Comparison of ENCODE assay signal across 1 cellular context in the genomic region with DNA sequence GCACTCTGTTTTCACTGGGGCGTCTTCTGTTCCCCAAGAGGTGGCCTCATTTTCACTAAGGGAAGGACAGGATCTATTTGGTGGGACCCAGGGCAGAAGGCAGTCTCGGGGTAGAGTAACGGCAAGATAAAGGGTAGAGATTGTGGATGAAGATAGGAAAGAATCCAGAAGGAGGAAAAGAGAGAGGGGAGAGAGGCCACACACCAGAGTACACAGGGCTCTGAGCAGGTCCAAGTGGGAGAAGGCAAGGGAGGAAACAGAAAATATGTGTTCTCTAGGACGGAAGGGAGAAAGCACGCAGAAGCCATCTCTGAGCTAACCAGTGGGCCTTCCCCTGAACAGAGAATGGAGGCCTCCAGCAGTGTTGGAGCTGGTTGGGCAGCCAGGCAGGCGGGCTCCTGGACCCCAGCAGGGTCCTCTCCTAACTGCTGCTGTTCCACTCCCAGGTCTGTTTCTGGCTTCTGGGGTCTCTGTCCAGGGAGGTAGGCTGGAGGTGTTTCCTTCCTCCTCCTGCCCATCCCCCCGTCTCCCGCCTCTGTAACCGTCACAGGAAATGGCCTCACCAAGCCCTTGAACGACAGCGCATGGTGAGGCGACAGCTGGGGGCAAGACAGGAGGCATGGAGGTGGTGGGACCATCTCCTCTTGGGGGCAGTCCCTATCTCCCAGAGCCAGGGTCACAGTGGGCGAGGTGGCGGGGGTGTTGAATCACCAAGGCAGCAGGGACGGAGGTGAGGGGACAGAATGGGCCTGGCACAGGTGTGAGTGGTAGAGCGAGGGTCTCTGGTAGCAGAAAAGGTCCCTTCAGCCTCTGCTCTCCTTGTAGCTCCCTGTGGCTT.
TF ChIP-seq lines count a peak whose summit lies in the region.

No MANE protein-coding gene starts in this region.

TF ChIP-seq in K562, 482 proteins besides CTCF, POLR2A, EP300 and RAD21 (continued from another document and continues in another):
- TF ChIP-seq, protein P1, sequence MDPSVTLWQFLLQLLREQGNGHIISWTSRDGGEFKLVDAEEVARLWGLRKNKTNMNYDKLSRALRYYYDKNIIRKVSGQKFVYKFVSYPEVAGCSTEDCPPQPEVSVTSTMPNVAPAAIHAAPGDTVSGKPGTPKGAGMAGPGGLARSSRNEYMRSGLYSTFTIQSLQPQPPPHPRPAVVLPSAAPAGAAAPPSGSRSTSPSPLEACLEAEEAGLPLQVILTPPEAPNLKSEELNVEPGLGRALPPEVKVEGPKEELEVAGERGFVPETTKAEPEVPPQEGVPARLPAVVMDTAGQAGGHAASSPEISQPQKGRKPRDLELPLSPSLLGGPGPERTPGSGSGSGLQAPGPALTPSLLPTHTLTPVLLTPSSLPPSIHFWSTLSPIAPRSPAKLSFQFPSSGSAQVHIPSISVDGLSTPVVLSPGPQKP (CRISPR knock-in tag; IDR thresholded peaks at IDR 0.05): no peak
- TF ChIP-seq, protein P2, sequence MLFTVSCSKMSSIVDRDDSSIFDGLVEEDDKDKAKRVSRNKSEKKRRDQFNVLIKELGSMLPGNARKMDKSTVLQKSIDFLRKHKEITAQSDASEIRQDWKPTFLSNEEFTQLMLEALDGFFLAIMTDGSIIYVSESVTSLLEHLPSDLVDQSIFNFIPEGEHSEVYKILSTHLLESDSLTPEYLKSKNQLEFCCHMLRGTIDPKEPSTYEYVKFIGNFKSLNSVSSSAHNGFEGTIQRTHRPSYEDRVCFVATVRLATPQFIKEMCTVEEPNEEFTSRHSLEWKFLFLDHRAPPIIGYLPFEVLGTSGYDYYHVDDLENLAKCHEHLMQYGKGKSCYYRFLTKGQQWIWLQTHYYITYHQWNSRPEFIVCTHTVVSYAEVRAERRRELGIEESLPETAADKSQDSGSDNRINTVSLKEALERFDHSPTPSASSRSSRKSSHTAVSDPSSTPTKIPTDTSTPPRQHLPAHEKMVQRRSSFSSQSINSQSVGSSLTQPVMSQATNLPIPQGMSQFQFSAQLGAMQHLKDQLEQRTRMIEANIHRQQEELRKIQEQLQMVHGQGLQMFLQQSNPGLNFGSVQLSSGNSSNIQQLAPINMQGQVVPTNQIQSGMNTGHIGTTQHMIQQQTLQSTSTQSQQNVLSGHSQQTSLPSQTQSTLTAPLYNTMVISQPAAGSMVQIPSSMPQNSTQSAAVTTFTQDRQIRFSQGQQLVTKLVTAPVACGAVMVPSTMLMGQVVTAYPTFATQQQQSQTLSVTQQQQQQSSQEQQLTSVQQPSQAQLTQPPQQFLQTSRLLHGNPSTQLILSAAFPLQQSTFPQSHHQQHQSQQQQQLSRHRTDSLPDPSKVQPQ (CRISPR knock-in tag; IDR thresholded peaks at IDR 0.05; ENCODE audit: borderline replicate concordance): no peak
- no peak for TF ChIP-seq KLF16 (IDR thresholded peaks at IDR 0.05)
- TF ChIP-seq NELFE (IDR thresholded peaks at IDR 0.05; ENCODE audit: insufficient read depth, insufficient read length): no peak
- TF ChIP-seq SREBF2 (CRISPR knock-in tag; IDR thresholded peaks at IDR 0.05): no peak; the same call in 1 of the 2 replicates
- no peak for TF ChIP-seq SMARCB1 (IDR thresholded peaks at IDR 0.05; ENCODE audit: insufficient read length, low read depth)
- peak; percentile 76 for TF ChIP-seq ETV5 (CRISPR knock-in tag; IDR thresholded peaks at IDR 0.05; ENCODE audit: low read depth)
- TF ChIP-seq, protein P3, sequence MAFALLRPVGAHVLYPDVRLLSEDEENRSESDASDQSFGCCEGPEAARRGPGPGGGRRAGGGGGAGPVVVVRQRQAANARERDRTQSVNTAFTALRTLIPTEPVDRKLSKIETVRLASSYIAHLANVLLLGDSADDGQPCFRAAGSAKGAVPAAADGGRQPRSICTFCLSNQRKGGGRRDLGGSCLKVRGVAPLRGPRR (CRISPR knock-in tag; IDR thresholded peaks at IDR 0.05): peak; percentile 49; the same call in 1 of the 2 replicates
- TF ChIP-seq ZKSCAN8 (CRISPR knock-in tag; IDR thresholded peaks at IDR 0.05): peak; percentile 65
- TF ChIP-seq PTTG1 (tag; IDR thresholded peaks at IDR 0.05; ENCODE audit: low read depth): peak; percentile 48; the same call in 1 of the 2 replicates
- TF ChIP-seq, protein P4, sequence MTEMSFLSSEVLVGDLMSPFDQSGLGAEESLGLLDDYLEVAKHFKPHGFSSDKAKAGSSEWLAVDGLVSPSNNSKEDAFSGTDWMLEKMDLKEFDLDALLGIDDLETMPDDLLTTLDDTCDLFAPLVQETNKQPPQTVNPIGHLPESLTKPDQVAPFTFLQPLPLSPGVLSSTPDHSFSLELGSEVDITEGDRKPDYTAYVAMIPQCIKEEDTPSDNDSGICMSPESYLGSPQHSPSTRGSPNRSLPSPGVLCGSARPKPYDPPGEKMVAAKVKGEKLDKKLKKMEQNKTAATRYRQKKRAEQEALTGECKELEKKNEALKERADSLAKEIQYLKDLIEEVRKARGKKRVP (CRISPR knock-in tag; IDR thresholded peaks at IDR 0.05): peak; percentile 8; the same call in 1 of the 2 replicates
- TF ChIP-seq ZNF76 (CRISPR knock-in tag; IDR thresholded peaks at IDR 0.05; ENCODE audit: borderline replicate concordance): peak; percentile 40
- TF ChIP-seq SRSF1 (IDR thresholded peaks at IDR 0.05; ENCODE audit: low read depth, low read length): no peak
- TF ChIP-seq TFAM (CRISPR knock-in tag; conservative IDR thresholded peaks at IDR 0.05): no peak
- no peak for TF ChIP-seq FIP1L1 (IDR thresholded peaks at IDR 0.05; ENCODE audit: low read depth, low read length, poor library complexity, severe bottlenecking)
- no peak for TF ChIP-seq STAT5B (CRISPR knock-in tag; IDR thresholded peaks at IDR 0.05)
- no peak for TF ChIP-seq BRF1 (IDR thresholded peaks at IDR 0.05; ENCODE audit: borderline replicate concordance, extremely low read depth, insufficient read length)
- TF ChIP-seq, protein P5, sequence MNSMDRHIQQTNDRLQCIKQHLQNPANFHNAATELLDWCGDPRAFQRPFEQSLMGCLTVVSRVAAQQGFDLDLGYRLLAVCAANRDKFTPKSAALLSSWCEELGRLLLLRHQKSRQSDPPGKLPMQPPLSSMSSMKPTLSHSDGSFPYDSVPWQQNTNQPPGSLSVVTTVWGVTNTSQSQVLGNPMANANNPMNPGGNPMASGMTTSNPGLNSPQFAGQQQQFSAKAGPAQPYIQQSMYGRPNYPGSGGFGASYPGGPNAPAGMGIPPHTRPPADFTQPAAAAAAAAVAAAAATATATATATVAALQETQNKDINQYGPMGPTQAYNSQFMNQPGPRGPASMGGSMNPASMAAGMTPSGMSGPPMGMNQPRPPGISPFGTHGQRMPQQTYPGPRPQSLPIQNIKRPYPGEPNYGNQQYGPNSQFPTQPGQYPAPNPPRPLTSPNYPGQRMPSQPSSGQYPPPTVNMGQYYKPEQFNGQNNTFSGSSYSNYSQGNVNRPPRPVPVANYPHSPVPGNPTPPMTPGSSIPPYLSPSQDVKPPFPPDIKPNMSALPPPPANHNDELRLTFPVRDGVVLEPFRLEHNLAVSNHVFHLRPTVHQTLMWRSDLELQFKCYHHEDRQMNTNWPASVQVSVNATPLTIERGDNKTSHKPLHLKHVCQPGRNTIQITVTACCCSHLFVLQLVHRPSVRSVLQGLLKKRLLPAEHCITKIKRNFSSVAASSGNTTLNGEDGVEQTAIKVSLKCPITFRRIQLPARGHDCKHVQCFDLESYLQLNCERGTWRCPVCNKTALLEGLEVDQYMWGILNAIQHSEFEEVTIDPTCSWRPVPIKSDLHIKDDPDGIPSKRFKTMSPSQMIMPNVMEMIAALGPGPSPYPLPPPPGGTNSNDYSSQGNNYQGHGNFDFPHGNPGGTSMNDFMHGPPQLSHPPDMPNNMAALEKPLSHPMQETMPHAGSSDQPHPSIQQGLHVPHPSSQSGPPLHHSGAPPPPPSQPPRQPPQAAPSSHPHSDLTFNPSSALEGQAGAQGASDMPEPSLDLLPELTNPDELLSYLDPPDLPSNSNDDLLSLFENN (IDR thresholded peaks at IDR 0.05; ENCODE audit: low read depth in 2 of 2, low read length in 2 of 2): peak in 1 of 2 experiments; percentile 3; a peak in 1 of 4 replicates
- peak; percentile 62; the same call in 1 of the 2 replicates for TF ChIP-seq SMARCA5 (IDR thresholded peaks at IDR 0.05)
- TF ChIP-seq, protein P6, sequence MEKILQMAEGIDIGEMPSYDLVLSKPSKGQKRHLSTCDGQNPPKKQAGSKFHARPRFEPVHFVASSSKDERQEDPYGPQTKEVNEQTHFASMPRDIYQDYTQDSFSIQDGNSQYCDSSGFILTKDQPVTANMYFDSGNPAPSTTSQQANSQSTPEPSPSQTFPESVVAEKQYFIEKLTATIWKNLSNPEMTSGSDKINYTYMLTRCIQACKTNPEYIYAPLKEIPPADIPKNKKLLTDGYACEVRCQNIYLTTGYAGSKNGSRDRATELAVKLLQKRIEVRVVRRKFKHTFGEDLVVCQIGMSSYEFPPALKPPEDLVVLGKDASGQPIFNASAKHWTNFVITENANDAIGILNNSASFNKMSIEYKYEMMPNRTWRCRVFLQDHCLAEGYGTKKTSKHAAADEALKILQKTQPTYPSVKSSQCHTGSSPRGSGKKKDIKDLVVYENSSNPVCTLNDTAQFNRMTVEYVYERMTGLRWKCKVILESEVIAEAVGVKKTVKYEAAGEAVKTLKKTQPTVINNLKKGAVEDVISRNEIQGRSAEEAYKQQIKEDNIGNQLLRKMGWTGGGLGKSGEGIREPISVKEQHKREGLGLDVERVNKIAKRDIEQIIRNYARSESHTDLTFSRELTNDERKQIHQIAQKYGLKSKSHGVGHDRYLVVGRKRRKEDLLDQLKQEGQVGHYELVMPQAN (IDR thresholded peaks at IDR 0.05; ENCODE audit: borderline replicate concordance): peak; percentile 54; the same call in 1 of the 2 replicates
- TF ChIP-seq U2AF1 (optimal IDR thresholded peaks at IDR 0.05; ENCODE audit: low read depth, low read length): no peak
- TF ChIP-seq HDAC2 (IDR thresholded peaks at IDR 0.05): no peak; the same call in 1 of the 2 replicates
- TF ChIP-seq NFIC (IDR thresholded peaks at IDR 0.05): peak; percentile 38; the same call in 1 of the 2 replicates
- peak; percentile 54; the same call in 1 of the 2 replicates for TF ChIP-seq GATAD2B (IDR thresholded peaks at IDR 0.05; ENCODE audit: borderline replicate concordance)
- TF ChIP-seq NFE2L1 (tag; IDR thresholded peaks at IDR 0.05; ENCODE audit: borderline replicate concordance, low read depth): no peak
- peak; percentile 39 for TF ChIP-seq HDAC3 (IDR thresholded peaks at IDR 0.05; ENCODE audit: borderline replicate concordance, partially characterized antibody)
- TF ChIP-seq CBX5 (IDR thresholded peaks at IDR 0.05; ENCODE audit: borderline replicate concordance, low read depth): no peak
- peak; percentile 51 for TF ChIP-seq KDM5B (IDR thresholded peaks at IDR 0.05; ENCODE audit: insufficient replicate concordance, low read depth, low read length)
- TF ChIP-seq, protein P7, sequence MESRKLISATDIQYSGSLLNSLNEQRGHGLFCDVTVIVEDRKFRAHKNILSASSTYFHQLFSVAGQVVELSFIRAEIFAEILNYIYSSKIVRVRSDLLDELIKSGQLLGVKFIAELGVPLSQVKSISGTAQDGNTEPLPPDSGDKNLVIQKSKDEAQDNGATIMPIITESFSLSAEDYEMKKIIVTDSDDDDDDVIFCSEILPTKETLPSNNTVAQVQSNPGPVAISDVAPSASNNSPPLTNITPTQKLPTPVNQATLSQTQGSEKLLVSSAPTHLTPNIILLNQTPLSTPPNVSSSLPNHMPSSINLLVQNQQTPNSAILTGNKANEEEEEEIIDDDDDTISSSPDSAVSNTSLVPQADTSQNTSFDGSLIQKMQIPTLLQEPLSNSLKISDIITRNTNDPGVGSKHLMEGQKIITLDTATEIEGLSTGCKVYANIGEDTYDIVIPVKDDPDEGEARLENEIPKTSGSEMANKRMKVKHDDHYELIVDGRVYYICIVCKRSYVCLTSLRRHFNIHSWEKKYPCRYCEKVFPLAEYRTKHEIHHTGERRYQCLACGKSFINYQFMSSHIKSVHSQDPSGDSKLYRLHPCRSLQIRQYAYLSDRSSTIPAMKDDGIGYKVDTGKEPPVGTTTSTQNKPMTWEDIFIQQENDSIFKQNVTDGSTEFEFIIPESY (CRISPR knock-in tag; IDR thresholded peaks at IDR 0.05): no peak
- no peak for TF ChIP-seq EZH2 (IDR thresholded peaks at IDR 0.05; ENCODE audit: borderline replicate concordance, low read depth, low read length)
- TF ChIP-seq PHTF2 (CRISPR knock-in tag; IDR thresholded peaks at IDR 0.05): 0 out of 2 replicates have a peak, but pooled peaks have one; percentile 15
- TF ChIP-seq ZNF134 (CRISPR knock-in tag; conservative IDR thresholded peaks at IDR 0.05): 0 out of 2 replicates have a peak, but pooled peaks have one; percentile 32
- TF ChIP-seq GTF2A2 (tag; IDR thresholded peaks at IDR 0.05): peak; percentile 45; the same call in 1 of the 2 replicates
- peak; percentile 76 for TF ChIP-seq TAF9B (IDR thresholded peaks at IDR 0.05; ENCODE audit: partially characterized antibody)
- no peak for TF ChIP-seq KDM2B (CRISPR knock-in tag; IDR thresholded peaks at IDR 0.05)
- no peak for TF ChIP-seq SAFB (IDR thresholded peaks at IDR 0.05; ENCODE audit: borderline replicate concordance, low read depth, low read length)
- TF ChIP-seq, protein P8, sequence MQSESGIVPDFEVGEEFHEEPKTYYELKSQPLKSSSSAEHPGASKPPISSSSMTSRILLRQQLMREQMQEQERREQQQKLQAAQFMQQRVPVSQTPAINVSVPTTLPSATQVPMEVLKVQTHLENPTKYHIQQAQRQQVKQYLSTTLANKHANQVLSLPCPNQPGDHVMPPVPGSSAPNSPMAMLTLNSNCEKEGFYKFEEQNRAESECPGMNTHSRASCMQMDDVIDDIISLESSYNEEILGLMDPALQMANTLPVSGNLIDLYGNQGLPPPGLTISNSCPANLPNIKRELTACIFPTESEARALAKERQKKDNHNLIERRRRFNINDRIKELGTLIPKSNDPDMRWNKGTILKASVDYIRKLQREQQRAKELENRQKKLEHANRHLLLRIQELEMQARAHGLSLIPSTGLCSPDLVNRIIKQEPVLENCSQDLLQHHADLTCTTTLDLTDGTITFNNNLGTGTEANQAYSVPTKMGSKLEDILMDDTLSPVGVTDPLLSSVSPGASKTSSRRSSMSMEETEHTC (IDR thresholded peaks at IDR 0.05): no peak
- TF ChIP-seq NFIX (CRISPR knock-in tag; IDR thresholded peaks at IDR 0.05; ENCODE audit: low read depth): no peak
- peak; percentile 94; the same call in 1 of the 2 replicates for TF ChIP-seq LARP7 (IDR thresholded peaks at IDR 0.05)
- TF ChIP-seq, protein P9, sequence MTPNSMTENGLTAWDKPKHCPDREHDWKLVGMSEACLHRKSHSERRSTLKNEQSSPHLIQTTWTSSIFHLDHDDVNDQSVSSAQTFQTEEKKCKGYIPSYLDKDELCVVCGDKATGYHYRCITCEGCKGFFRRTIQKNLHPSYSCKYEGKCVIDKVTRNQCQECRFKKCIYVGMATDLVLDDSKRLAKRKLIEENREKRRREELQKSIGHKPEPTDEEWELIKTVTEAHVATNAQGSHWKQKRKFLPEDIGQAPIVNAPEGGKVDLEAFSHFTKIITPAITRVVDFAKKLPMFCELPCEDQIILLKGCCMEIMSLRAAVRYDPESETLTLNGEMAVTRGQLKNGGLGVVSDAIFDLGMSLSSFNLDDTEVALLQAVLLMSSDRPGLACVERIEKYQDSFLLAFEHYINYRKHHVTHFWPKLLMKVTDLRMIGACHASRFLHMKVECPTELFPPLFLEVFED (CRISPR knock-in tag; conservative IDR thresholded peaks at IDR 0.05): peak; percentile 92
- TF ChIP-seq, protein P10, sequence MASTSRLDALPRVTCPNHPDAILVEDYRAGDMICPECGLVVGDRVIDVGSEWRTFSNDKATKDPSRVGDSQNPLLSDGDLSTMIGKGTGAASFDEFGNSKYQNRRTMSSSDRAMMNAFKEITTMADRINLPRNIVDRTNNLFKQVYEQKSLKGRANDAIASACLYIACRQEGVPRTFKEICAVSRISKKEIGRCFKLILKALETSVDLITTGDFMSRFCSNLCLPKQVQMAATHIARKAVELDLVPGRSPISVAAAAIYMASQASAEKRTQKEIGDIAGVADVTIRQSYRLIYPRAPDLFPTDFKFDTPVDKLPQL (IDR thresholded peaks at IDR 0.05; ENCODE audit: extremely low read depth, insufficient read length): no peak
